In the genomic region with DNA sequence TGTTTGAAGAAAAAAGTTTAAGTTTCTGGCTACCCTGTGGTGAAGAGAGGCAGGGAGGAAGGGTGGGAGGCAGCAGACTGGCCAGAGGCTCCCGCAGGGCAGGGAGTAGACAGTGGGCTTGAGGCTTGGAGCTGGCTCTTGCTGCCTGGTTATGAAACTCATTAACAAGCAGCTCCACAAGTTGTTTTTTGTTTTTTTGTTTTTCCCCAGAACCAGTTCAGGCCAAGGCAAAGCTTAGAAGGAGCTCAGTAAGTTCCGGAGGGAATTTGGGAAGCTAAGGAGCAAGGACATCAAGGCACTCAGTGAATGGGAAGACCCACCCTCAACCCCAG, we compare ENCODE assay signal across 1 cellular context.
TF ChIP-seq lines count a peak whose summit lies in the region.

No MANE protein-coding gene starts in this region.

TF ChIP-seq in GM23338, 12 proteins besides CTCF, POLR2A, EP300 and RAD21 (continued from another document):
- TF ChIP-seq, protein P1, sequence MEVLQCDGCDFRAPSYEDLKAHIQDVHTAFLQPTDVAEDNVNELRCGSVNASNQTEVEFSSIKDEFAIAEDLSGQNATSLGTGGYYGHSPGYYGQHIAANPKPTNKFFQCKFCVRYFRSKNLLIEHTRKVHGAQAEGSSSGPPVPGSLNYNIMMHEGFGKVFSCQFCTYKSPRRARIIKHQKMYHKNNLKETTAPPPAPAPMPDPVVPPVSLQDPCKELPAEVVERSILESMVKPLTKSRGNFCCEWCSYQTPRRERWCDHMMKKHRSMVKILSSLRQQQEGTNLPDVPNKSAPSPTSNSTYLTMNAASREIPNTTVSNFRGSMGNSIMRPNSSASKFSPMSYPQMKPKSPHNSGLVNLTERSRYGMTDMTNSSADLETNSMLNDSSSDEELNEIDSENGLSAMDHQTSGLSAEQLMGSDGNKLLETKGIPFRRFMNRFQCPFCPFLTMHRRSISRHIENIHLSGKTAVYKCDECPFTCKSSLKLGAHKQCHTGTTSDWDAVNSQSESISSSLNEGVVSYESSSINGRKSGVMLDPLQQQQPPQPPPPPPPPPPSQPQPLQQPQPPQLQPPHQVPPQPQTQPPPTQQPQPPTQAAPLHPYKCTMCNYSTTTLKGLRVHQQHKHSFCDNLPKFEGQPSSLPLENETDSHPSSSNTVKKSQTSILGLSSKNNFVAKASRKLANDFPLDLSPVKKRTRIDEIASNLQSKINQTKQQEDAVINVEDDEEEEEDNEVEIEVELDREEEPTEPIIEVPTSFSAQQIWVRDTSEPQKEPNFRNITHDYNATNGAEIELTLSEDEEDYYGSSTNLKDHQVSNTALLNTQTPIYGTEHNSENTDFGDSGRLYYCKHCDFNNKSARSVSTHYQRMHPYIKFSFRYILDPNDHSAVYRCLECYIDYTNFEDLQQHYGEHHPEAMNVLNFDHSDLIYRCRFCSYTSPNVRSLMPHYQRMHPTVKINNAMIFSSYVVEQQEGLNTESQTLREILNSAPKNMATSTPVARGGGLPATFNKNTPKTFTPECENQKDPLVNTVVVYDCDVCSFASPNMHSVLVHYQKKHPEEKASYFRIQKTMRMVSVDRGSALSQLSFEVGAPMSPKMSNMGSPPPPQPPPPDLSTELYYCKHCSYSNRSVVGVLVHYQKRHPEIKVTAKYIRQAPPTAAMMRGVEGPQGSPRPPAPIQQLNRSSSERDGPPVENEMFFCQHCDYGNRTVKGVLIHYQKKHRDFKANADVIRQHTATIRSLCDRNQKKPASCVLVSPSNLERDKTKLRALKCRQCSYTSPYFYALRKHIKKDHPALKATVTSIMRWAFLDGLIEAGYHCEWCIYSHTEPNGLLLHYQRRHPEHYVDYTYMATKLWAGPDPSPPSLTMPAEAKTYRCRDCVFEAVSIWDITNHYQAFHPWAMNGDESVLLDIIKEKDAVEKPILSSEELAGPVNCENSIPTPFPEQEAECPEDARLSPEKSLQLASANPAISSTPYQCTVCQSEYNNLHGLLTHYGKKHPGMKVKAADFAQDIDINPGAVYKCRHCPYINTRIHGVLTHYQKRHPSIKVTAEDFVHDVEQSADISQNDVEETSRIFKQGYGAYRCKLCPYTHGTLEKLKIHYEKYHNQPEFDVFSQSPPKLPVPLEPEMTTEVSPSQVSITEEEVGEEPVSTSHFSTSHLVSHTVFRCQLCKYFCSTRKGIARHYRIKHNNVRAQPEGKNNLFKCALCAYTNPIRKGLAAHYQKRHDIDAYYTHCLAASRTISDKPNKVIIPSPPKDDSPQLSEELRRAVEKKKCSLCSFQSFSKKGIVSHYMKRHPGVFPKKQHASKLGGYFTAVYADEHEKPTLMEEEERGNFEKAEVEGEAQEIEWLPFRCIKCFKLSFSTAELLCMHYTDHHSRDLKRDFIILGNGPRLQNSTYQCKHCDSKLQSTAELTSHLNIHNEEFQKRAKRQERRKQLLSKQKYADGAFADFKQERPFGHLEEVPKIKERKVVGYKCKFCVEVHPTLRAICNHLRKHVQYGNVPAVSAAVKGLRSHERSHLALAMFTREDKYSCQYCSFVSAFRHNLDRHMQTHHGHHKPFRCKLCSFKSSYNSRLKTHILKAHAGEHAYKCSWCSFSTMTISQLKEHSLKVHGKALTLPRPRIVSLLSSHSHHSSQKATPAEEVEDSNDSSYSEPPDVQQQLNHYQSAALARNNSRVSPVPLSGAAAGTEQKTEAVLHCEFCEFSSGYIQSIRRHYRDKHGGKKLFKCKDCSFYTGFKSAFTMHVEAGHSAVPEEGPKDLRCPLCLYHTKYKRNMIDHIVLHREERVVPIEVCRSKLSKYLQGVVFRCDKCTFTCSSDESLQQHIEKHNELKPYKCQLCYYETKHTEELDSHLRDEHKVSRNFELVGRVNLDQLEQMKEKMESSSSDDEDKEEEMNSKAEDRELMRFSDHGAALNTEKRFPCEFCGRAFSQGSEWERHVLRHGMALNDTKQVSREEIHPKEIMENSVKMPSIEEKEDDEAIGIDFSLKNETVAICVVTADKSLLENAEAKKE (CRISPR knock-in tag; IDR thresholded peaks at IDR 0.05): no peak
- TF ChIP-seq, protein P2, sequence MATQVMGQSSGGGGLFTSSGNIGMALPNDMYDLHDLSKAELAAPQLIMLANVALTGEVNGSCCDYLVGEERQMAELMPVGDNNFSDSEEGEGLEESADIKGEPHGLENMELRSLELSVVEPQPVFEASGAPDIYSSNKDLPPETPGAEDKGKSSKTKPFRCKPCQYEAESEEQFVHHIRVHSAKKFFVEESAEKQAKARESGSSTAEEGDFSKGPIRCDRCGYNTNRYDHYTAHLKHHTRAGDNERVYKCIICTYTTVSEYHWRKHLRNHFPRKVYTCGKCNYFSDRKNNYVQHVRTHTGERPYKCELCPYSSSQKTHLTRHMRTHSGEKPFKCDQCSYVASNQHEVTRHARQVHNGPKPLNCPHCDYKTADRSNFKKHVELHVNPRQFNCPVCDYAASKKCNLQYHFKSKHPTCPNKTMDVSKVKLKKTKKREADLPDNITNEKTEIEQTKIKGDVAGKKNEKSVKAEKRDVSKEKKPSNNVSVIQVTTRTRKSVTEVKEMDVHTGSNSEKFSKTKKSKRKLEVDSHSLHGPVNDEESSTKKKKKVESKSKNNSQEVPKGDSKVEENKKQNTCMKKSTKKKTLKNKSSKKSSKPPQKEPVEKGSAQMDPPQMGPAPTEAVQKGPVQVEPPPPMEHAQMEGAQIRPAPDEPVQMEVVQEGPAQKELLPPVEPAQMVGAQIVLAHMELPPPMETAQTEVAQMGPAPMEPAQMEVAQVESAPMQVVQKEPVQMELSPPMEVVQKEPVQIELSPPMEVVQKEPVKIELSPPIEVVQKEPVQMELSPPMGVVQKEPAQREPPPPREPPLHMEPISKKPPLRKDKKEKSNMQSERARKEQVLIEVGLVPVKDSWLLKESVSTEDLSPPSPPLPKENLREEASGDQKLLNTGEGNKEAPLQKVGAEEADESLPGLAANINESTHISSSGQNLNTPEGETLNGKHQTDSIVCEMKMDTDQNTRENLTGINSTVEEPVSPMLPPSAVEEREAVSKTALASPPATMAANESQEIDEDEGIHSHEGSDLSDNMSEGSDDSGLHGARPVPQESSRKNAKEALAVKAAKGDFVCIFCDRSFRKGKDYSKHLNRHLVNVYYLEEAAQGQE (IDR thresholded peaks at IDR 0.05; ENCODE audit: unreplicated experiment): no peak
- no peak for TF ChIP-seq STAT1 (IDR thresholded peaks at IDR 0.05; ENCODE audit: unreplicated experiment)
- no peak for TF ChIP-seq ETS1 (IDR thresholded peaks at IDR 0.05)
- TF ChIP-seq EZH2phosphoT487 (IDR thresholded peaks at IDR 0.05; ENCODE audit: unreplicated experiment): no peak
TF ChIP-seq in GM23338: peak in this region for 0.
